In the genomic region with DNA sequence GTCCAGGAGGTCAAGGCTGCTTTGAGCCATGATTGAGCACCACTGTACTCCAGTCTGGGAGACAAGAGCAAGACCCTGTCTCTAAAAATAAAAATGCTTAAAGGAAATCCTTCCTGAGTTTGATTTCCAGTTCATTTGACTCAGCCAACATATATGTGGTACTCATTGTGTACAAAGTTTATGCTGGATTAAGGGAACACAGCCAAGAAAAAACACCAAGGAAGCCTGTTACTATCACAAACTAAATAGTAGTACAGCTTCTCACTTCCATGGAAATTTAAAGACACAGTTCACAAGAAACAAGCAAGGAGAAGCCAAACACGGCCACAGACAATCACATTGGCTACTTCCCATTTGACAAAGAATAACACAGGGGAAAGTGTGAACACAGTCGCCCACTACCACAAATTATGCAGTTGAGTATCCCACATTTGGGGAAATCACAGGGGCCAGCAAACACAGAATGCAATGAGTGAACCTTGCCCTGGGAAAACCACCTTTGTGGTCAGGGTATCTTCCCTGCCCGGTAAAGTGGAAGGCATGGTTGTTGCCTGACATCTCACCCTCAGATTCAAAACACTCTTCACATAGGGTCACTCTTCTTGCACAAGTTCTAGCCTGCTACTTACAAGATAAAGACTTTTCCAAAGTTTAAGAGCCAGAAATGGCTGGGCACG, we compare ENCODE assay signal across 21 cellular contexts. TPM values are rescaled to one million over a fixed set of nuclear protein-coding genes. Genes with fewer than 3 reads are reported as not detected.
DNase-seq lines count a peak whose midpoint lies in the region; ATAC-seq, FAIRE-seq and TF ChIP-seq lines count a peak whose summit lies in the region.
"Had no signal": no experiment of that assay in that cellular context is flagged by ENCODE, and none has a peak within 500 bp of the region (broad histone marks: within the 10 kb centered on the region; RNA-seq: fewer than 3 reads in every experiment).

No MANE protein-coding gene starts in this region.

- intact Hi-C loops in Right ventricle myocardium superior (cut with DNase I): no loop called here

- no peak overlapping the region for H3K4me3 ChIP-seq in bronchial epithelial cell (ENCODE audit: low read depth, low read length)
- H3K4me3 ChIP-seq in mesenchymal stem cell (ENCODE audit: insufficient read depth in 1 of 2, low read depth in 1 of 2, low read length in 2 of 2): no peak overlapping the region
- H3K4me3 ChIP-seq: thoracic aorta had no signal

- H4K8ac ChIP-seq in mesenchymal stem cell (ENCODE audit: low read length): no peak overlapping the region

- no peak overlapping the region for H3K4me2 ChIP-seq in mesenchymal stem cell (ENCODE audit: low read length, poor library complexity, severe bottlenecking)

- no peak overlapping the region for H2BK15ac ChIP-seq in mesenchymal stem cell (ENCODE audit: low read depth, poor library complexity, severe bottlenecking)

- H3K4ac ChIP-seq in mesenchymal stem cell (ENCODE audit: low read depth in 1 of 2, low read length in 2 of 2): no peak overlapping the region

- no peak overlapping the region for H2AFZ ChIP-seq in mesenchymal stem cell (ENCODE audit: low read depth, low read length)

- no peak overlapping the region for H3K9ac ChIP-seq in mesenchymal stem cell (ENCODE audit: low read length)

- no peak for FAIRE-seq in bronchial epithelial cell (lab: Jason Lieb, UNC)

- 93% methylated on average over 4 of the region's 4 CpGs for whole genome bisulfite sequencing in mesenchymal stem cell

- H4K91ac ChIP-seq in mesenchymal stem cell (ENCODE audit: low read length): no peak overlapping the region

- no peaks in the 10 kb centered on the region for H3K4me1 ChIP-seq in mesenchymal stem cell (ENCODE audit: control insufficient read depth, insufficient read depth, low read depth, low read length)

- H3K27ac ChIP-seq in mesenchymal stem cell (ENCODE audit: low read length, poor library complexity, severe bottlenecking): no peak overlapping the region
- H3K27ac ChIP-seq: thoracic aorta had no signal

- no peak for TF ChIP-seq CTCF in bronchial epithelial cell (IDR thresholded peaks at IDR 0.05; ENCODE audit: insufficient read depth, low read length, severe bottlenecking)

- H3K36me3 ChIP-seq in bronchial epithelial cell (ENCODE audit: control insufficient read depth, insufficient read depth, low read length): no peaks in the 10 kb centered on the region
- H3K36me3 ChIP-seq in mesenchymal stem cell (ENCODE audit: control insufficient read depth in 1 of 2, insufficient read depth in 2 of 2, low read depth in 1 of 2, low read length in 2 of 2): no peaks in the 10 kb centered on the region
- H3K36me3 ChIP-seq: thoracic aorta had no signal

- no peak overlapping the region for H2BK12ac ChIP-seq in mesenchymal stem cell (ENCODE audit: low read length in 2 of 2)

- no peak overlapping the region for H3K18ac ChIP-seq in mesenchymal stem cell (ENCODE audit: low read depth in 1 of 2, low read length in 2 of 2)

- H2BK120ac ChIP-seq in mesenchymal stem cell (ENCODE audit: low read depth, low read length): no peak overlapping the region

- H3K79me1 ChIP-seq in mesenchymal stem cell (replicated peaks; ENCODE audit: low read length, poor library complexity, severe bottlenecking): no peaks in the 10 kb centered on the region

- H3K27me3 ChIP-seq in bronchial epithelial cell (ENCODE audit: control insufficient read depth, insufficient read depth, low read length) (no peaks in the 10 kb centered on the region), mesenchymal stem cell (ENCODE audit: control insufficient read depth in 1 of 2, insufficient read depth in 1 of 2, low read length in 2 of 2) (no peaks in the 10 kb centered on the region)

- DNase-seq in EH (ENCODE audit: low read depth) (peak; percentile 61), M059J (ENCODE audit: low read depth) (peak; percentile 42), bronchial epithelial cell (ENCODE audit: low read depth) (peak; percentile 49), mesenchymal stem cell (peak; percentile 15), Right ventricle myocardium superior (no peak), NCI-H1105 treated with DMSO at 0.1 percent for 48 hours (lab: John Stamatoyannopoulos, UW) (no peak)
- DNase-seq: activated CD4-positive, alpha-beta T cell treated with anti-CD3 and anti-CD28 coated beads for 48 hours; activated CD8-positive, alpha-beta memory T cell treated with anti-CD3 and anti-CD28 coated beads, Interleukin-2, amount 50 U/mL, for 4 hours; activated effector memory CD4-positive, alpha-beta T cell treated with Interleukin-2 at 50 U/mL for 16 hours; DND-41; glutamatergic neuron; NCI-H1436; NCI-H526; SHP77; T-helper 1 cell had no signal

- no peak overlapping the region for H2BK5ac ChIP-seq in mesenchymal stem cell (ENCODE audit: low read depth, low read length, poor library complexity, severe bottlenecking)

- no peaks in the 10 kb centered on the region for H3K9me3 ChIP-seq in mesenchymal stem cell (ENCODE audit: control insufficient read depth, low read length)
- H3K9me3 ChIP-seq: thoracic aorta had no signal

- ATAC-seq in Right ventricle myocardium superior (ENCODE audit: poor library complexity) (no peak), GM19467 (IDR thresholded peaks at IDR 0.05; ENCODE audit: unreplicated experiment) (no peak)
- ATAC-seq: left lobe of liver; natural killer cell treated with Interleukin-12 subunit alpha and Interleukin-12 subunit beta and Interleukin-15 and Interleukin-18, amount 100 ng/mL, for 72 hours; stimulated activated effector memory CD8-positive, alpha-beta T cell treated with anti-CD3 and anti-CD28 coated beads, Interleukin-12 subunit alpha, Interleukin-12 subunit beta, amount 100 ng/mL, for 72 hours had no signal

- no peak overlapping the region for H2AK5ac ChIP-seq in mesenchymal stem cell (ENCODE audit: low read length, severe bottlenecking)

- peak overlapping the region in 1 of 2 experiments; percentile 31 for H3K14ac ChIP-seq in mesenchymal stem cell (ENCODE audit: low read length in 2 of 2)

- no peak overlapping the region for H3K23ac ChIP-seq in mesenchymal stem cell (ENCODE audit: low read length in 2 of 2)

RNA-seq across cellular contexts. Expression of gene TEX14, which starts 14.5 kb away (rescaled TPM):
- total RNA-seq in M059J (2014; rRNA removed; shearing (Covaris generic)): not detected in 2 replicates
- total RNA-seq in bronchial epithelial cell (under 0.01 TPM in 1 of 2 replicates, not detected in the other), Right ventricle myocardium superior (0.13 TPM)
- 0.08 TPM for polyA plus RNA-seq in mesenchymal stem cell (2013, experiment 1 of 2)
- 0.08 TPM for polyA plus RNA-seq in mesenchymal stem cell (2013, experiment 2 of 2)
- total RNA-seq: MCF 10A had no signal

RNA-seq across cellular contexts. Expression of gene RAD51C, which starts 15.1 kb away (rescaled TPM):
- 41.6 and 55.2 TPM in 2 replicates for total RNA-seq in M059J (2014; rRNA removed; shearing (Covaris generic))
- total RNA-seq in bronchial epithelial cell (17.6 and 34.4 TPM in 2 replicates), Right ventricle myocardium superior (38.5 TPM)
- polyA plus RNA-seq in mesenchymal stem cell (2013, experiment 1 of 2): 14.0 TPM
- 12.5 TPM for polyA plus RNA-seq in mesenchymal stem cell (2013, experiment 2 of 2)

Comparison
In these comparisons a context has a peak if more than half of its experiments do, and no peak if none do; other contexts are left out.
1. DNase-seq: peak in EH (single experiment), M059J (single experiment), bronchial epithelial cell (single experiment) and mesenchymal stem cell (single experiment); none in Right ventricle myocardium superior (single experiment) and NCI-H1105 treated with DMSO at 0.1 percent for 48 hours (single experiment).